In genomic region chr11:95912902-95913560, GRCh38 we compare ENCODE assay signal across 15 cellular contexts. TPM values are rescaled to one million over a fixed set of nuclear protein-coding genes. Genes with fewer than 3 reads are reported as not detected.
DNase-seq lines count a peak whose midpoint lies in the region; ATAC-seq and TF ChIP-seq lines count a peak whose summit lies in the region.
"Had no signal": no experiment of that assay in that cellular context is flagged by ENCODE, and none has a peak within 500 bp of the region (broad histone marks: within the 10 kb centered on the region; RNA-seq: fewer than 3 reads in every experiment).

No MANE protein-coding gene starts in this region.

- no peak for TF ChIP-seq POLR2A in heart left ventricle (IDR thresholded peaks at IDR 0.05)

- 93 to 94% (median 93%) methylated on average over 4 of the region's 4 CpGs for WGBS in heart left ventricle, 4 donors

- H3K27me3 ChIP-seq in osteoblast (ENCODE audit: insufficient read depth, low read length) (no peaks in the 10 kb centered on the region), heart left ventricle (no peaks in the 10 kb centered on the region)

- peak overlapping the region; percentile 92 for H3K27ac ChIP-seq in osteoblast (ENCODE audit: low read depth, low read length)
- peak overlapping the region in 2 of 12 donors; percentile 0 to 46 for H3K27ac ChIP-seq in heart left ventricle
- H3K27ac ChIP-seq: SK-N-MC, WERI-Rb-1 had no signal

- TF ChIP-seq CTCF in choroid plexus epithelial cell (conservative IDR thresholded peaks at IDR 0.05; ENCODE audit: low read depth, low read length) (no peak), osteoblast (IDR thresholded peaks at IDR 0.05; ENCODE audit: extremely low read depth, low read depth, low read length) (no peak), heart left ventricle (IDR thresholded peaks at IDR 0.05) (no peak)

- H3K36me3 ChIP-seq in osteoblast (ENCODE audit: insufficient read depth, low read length) (no peaks in the 10 kb centered on the region), heart left ventricle (no peaks in the 10 kb centered on the region)
- H3K36me3 ChIP-seq: WERI-Rb-1 had no signal

- H3K4me3 ChIP-seq in choroid plexus epithelial cell (ENCODE audit: low read depth, low read length) (no peak overlapping the region), osteoblast (ENCODE audit: insufficient read depth, low read length) (peak overlapping the region; percentile 45), heart left ventricle (no peak overlapping the region)
- H3K4me3 ChIP-seq: SK-N-MC had no signal

- peak; percentile 5 for DNase-seq in Daoy (ENCODE audit: low read depth)
- DNase-seq in MV-4-11 (lab: John Stamatoyannopoulos, UW) = peak; percentile 36
- peak; percentile 57 for DNase-seq in choroid plexus epithelial cell (ENCODE audit: low read depth)
- no peak for DNase-seq in osteoblast (ENCODE audit: insufficient read length, low spot score, missing footprints)
- DNase-seq in activated CD8-positive, alpha-beta memory T cell treated with anti-CD3 and anti-CD28 coated beads, Interleukin-2, amount 50 U/mL, for 4 hours = no peak
- no peak for DNase-seq in heart left ventricle
- DNase-seq in DMS153 (lab: John Stamatoyannopoulos, UW) = no peak
- DNase-seq: CD4-positive, CD25-positive, alpha-beta regulatory T cell; naive B cell; NCI-H2171 treated with DMSO at 0.1 percent for 48 hours; NK-92 treated with Interleukin-12 subunit alpha and Interleukin-12 subunit beta, amount 100 ng/mL, for 24 hours; stimulated activated CD4-positive, alpha-beta T cell treated with anti-CD3 and anti-CD28 coated beads, Interleukin-2, amount 100 ng/mL, for 24 hours; WERI-Rb-1 had no signal

- H3K79me2 ChIP-seq in osteoblast (ENCODE audit: insufficient read depth, low read length) = peaks cover 77% of the 10 kb centered on the region

- no peak for ATAC-seq in GM18498 (IDR thresholded peaks at IDR 0.05; ENCODE audit: unreplicated experiment)
- ATAC-seq in heart left ventricle = no peak

- peaks cover 46% of the 10 kb centered on the region for H3K4me1 ChIP-seq in osteoblast (ENCODE audit: insufficient read depth, low read length)
- H3K4me1 ChIP-seq in heart left ventricle = peaks cover 0 to 68% (median 40%) of the 10 kb centered on the region in 12 donors

- intact Hi-C loops in heart left ventricle (cut with DNase I) = no loop called here

- peak overlapping the region; percentile 63 for H3K4me2 ChIP-seq in osteoblast (ENCODE audit: insufficient read depth, low read length)

- H4K20me1 ChIP-seq in osteoblast (ENCODE audit: insufficient read depth, low read length) = peaks cover 3% of the 10 kb centered on the region

- H3K9me3 ChIP-seq in osteoblast (ENCODE audit: low read depth, low read length) (no peaks in the 10 kb centered on the region), heart left ventricle (peaks cover 0 to 6% (median 0%) of the 10 kb centered on the region in 12 donors)

- H2AFZ ChIP-seq in osteoblast (ENCODE audit: low read length) = no peak overlapping the region

RNA-seq across cellular contexts. Expression of gene MTMR2, which starts 10.9 kb away (rescaled TPM):
- 18.0 and 28.5 TPM in 2 replicates for total RNA-seq in Daoy (2014; rRNA removed; shearing (Covaris generic))
- total RNA-seq in osteoblast (44.9 and 45.7 TPM in 2 replicates), heart left ventricle (10 to 100 TPM; 13.1 to 23.9 (median 18.8) TPM)
- polyA plus RNA-seq in heart left ventricle = 10 to 100 TPM in 1 of 2 donors, 1 to 10 TPM in 1; 7.1 to 16.7 TPM

Comparison
In these comparisons a context has a peak if more than half of its experiments do, and no peak if none do; other contexts are left out.
1. DNase-seq: peak in Daoy (single experiment), MV-4-11 (single experiment) and choroid plexus epithelial cell (single experiment); none in osteoblast (single experiment), activated CD8-positive, alpha-beta memory T cell treated with anti-CD3 and anti-CD28 coated beads, Interleukin-2, amount 50 U/mL, for 4 hours (single experiment), heart left ventricle (0 of 5) and DMS153 (single experiment).